ENCODE assay signal across 13 cellular contexts in the genomic region with DNA sequence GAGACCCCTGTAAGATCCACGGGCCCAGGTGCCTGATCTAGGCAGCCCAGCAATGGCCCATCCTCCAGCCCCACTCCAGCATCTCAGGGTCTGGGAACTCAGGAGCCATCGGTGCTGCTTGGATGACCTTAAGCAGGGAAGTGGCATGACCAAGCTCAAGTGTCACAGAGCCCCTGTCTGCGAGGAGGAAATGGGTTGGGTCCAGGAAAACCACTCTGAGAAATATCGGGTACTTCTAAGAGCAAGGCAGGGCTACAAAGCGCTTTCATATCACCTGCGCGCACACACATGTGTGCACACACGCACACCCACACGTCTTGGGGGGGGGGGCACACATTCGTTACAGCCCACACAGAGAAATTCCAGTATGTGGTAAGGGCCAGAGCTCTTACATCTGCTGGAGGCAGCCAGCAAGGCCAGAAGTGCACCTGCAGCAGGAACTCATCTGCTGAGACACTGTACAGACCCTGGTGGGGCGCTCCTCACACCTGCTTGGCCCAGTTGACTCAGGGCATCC. TPM values are rescaled to one million over a fixed set of nuclear protein-coding genes. Genes with fewer than 3 reads are reported as not detected.
DNase-seq lines count a peak whose midpoint lies in the region; ATAC-seq and TF ChIP-seq lines count a peak whose summit lies in the region.
"Had no signal": no experiment of that assay in that cellular context is flagged by ENCODE, and none has a peak within 500 bp of the region (broad histone marks: within the 10 kb centered on the region; RNA-seq: fewer than 3 reads in every experiment).

No MANE protein-coding gene starts in this region.

- CTCF ChIA-PET in activated CD8-positive, alpha-beta memory T cell treated with anti-CD3 and anti-CD28 coated beads, Interleukin-2, amount 10 ng/mL, durations not matched to agents 7 days and 5 days (lab: Charles Lee): interaction anchor here (0.7 to 2.7 kb wide), 11 partner anchors 10 to 116 kb away, joined by 3 to 8 read pairs (median 4); no protein-coding TSS in a partner anchor

- no peaks in the 10 kb centered on the region for H3K4me1 ChIP-seq in endodermal cell (ENCODE audit: control insufficient read depth, insufficient read depth, low read length)

- TF ChIP-seq CTCF in endodermal cell (conservative IDR thresholded peaks at IDR 0.05): no peak

- no peaks in the 10 kb centered on the region for H3K27me3 ChIP-seq in endodermal cell (ENCODE audit: control insufficient read depth, insufficient read depth, low read length, poor library complexity, severe bottlenecking)

- peaks cover 2% of the 10 kb centered on the region for H3K9me3 Mint-ChIP-seq in activated CD8-positive, alpha-beta memory T cell treated with anti-CD3 and anti-CD28 coated beads, Interleukin-2, amount 10 ng/mL, durations not matched to agents 7 days and 5 days (ENCODE audit: low read depth)
- peaks cover 1% of the 10 kb centered on the region for H3K9me3 Mint-ChIP-seq in endodermal cell
- H3K9me3 Mint-ChIP-seq: nephron had no signal

- ATAC-seq in activated CD8-positive, alpha-beta memory T cell treated with anti-CD3 and anti-CD28 coated beads, Interleukin-2, amount 10 ng/mL, durations not matched to agents 7 days and 5 days: peak; percentile 84
- no peak for ATAC-seq in HG03520 (IDR thresholded peaks at IDR 0.05; ENCODE audit: unreplicated experiment)
- ATAC-seq in SK-N-SH treated with all-trans-retinoic acid at 6 μM for 48 hours: no peak

- H3K4me3 ChIP-seq in endodermal cell (ENCODE audit: low read length): no peak overlapping the region

- H3K27ac ChIP-seq in KOPT-K1 (ENCODE audit: low read depth, low read length, poor library complexity, severe bottlenecking) (peak overlapping the region; percentile 94), endodermal cell (ENCODE audit: low read depth, low read length) (no peak overlapping the region)

- peaks cover 33% of the 10 kb centered on the region for H3K4me1 Mint-ChIP-seq in activated CD8-positive, alpha-beta memory T cell treated with anti-CD3 and anti-CD28 coated beads, Interleukin-2, amount 10 ng/mL, durations not matched to agents 7 days and 5 days
- no peaks in the 10 kb centered on the region for H3K4me1 Mint-ChIP-seq in endodermal cell

- peak overlapping the region; percentile 83 for H3K27ac Mint-ChIP-seq in activated CD8-positive, alpha-beta memory T cell treated with anti-CD3 and anti-CD28 coated beads, Interleukin-2, amount 10 ng/mL, durations not matched to agents 7 days and 5 days
- H3K27ac Mint-ChIP-seq in endodermal cell: no peak overlapping the region
- H3K27ac Mint-ChIP-seq: nephron had no signal

- H3K4me3 Mint-ChIP-seq in activated CD8-positive, alpha-beta memory T cell treated with anti-CD3 and anti-CD28 coated beads, Interleukin-2, amount 10 ng/mL, durations not matched to agents 7 days and 5 days: peak overlapping the region; percentile 33
- no peak overlapping the region for H3K4me3 Mint-ChIP-seq in endodermal cell
- H3K4me3 Mint-ChIP-seq: nephron had no signal

- H3K9me3 ChIP-seq in KOPT-K1 (ENCODE audit: insufficient read depth, low read length, poor library complexity, severe bottlenecking): no peaks in the 10 kb centered on the region
- no peaks in the 10 kb centered on the region for H3K9me3 ChIP-seq in endodermal cell (ENCODE audit: control insufficient read depth, low read length)

- H3K36me3 ChIP-seq in KOPT-K1 (ENCODE audit: insufficient read depth, low read length) (no peaks in the 10 kb centered on the region), endodermal cell (ENCODE audit: control insufficient read depth, insufficient read depth, low read length) (no peaks in the 10 kb centered on the region)

- H3K27me3 Mint-ChIP-seq in activated CD8-positive, alpha-beta memory T cell treated with anti-CD3 and anti-CD28 coated beads, Interleukin-2, amount 10 ng/mL, durations not matched to agents 7 days and 5 days: no peaks in the 10 kb centered on the region
- peaks cover 2% of the 10 kb centered on the region for H3K27me3 Mint-ChIP-seq in endodermal cell (ENCODE audit: insufficient read depth)

- WGBS in endodermal cell (ENCODE audit: insufficient coverage in 1 of 2, insufficient read length in 1 of 2), 2 experiments: 92 to 93% methylated on average over 9 to 11 of the region's 11 CpGs

- H3K36me3 Mint-ChIP-seq in activated CD8-positive, alpha-beta memory T cell treated with anti-CD3 and anti-CD28 coated beads, Interleukin-2, amount 10 ng/mL, durations not matched to agents 7 days and 5 days: peaks cover 2% of the 10 kb centered on the region
- H3K36me3 Mint-ChIP-seq in endodermal cell (ENCODE audit: low read depth): no peaks in the 10 kb centered on the region

- no peak overlapping the region for H3K9ac ChIP-seq in endodermal cell (ENCODE audit: extremely low read depth, low read length, poor library complexity, severe bottlenecking)

- DNase-seq in activated CD8-positive, alpha-beta memory T cell treated with anti-CD3 and anti-CD28 coated beads, Interleukin-2, amount 10 ng/mL, durations not matched to agents 7 days and 5 days: peak; percentile 62
- DNase-seq in endodermal cell (peak; percentile 20), AG08396 (ENCODE audit: low spot score) (no peak), inferior parietal cortex (ENCODE audit: extremely low spot score) (no peak)
- DNase-seq in stimulated activated CD8-positive, alpha-beta memory T cell treated with anti-CD3 and anti-CD28 coated beads, Interleukin-7, amount 100 ng/mL, for 4 hours (ENCODE audit: low read depth in 2 of 2): peak; percentile 29 to 59
- DNase-seq: DMS 273 treated with DMSO at 0.1 percent for 48 hours, NCI-H2227 treated with DMSO at 0.1 percent for 48 hours, T1000 had no signal

TF ChIP-seq in SK-N-SH treated with all-trans-retinoic acid at 6 μM for 48 hours, 23 proteins besides CTCF, POLR2A, EP300 and RAD21:
- TF ChIP-seq OSR1 (CRISPR knock-in tag; IDR thresholded peaks at IDR 0.05) (no peak), TOX (CRISPR knock-in tag; IDR thresholded peaks at IDR 0.05; ENCODE audit: borderline replicate concordance) (no peak), GLIS3 (CRISPR knock-in tag; IDR thresholded peaks at IDR 0.05) (no peak), ZNF8 (CRISPR knock-in tag; IDR thresholded peaks at IDR 0.05) (no peak), ZFP3 (CRISPR knock-in tag; IDR thresholded peaks at IDR 0.05) (no peak), ZFP30 (CRISPR knock-in tag; IDR thresholded peaks at IDR 0.05) (no peak), ZC3H10 (CRISPR knock-in tag; IDR thresholded peaks at IDR 0.05) (no peak), CSDC2 (CRISPR knock-in tag; IDR thresholded peaks at IDR 0.05) (no peak), ARNTL (CRISPR knock-in tag; IDR thresholded peaks at IDR 0.05; ENCODE audit: borderline replicate concordance, low read depth) (no peak), RARB (CRISPR knock-in tag; IDR thresholded peaks at IDR 0.05) (no peak), ESRRG (CRISPR knock-in tag; IDR thresholded peaks at IDR 0.05) (no peak), TCF4 (CRISPR knock-in tag; IDR thresholded peaks at IDR 0.05; ENCODE audit: borderline replicate concordance) (no peak), PPARA (CRISPR knock-in tag; IDR thresholded peaks at IDR 0.05; ENCODE audit: borderline replicate concordance) (no peak), ISL1 (CRISPR knock-in tag; IDR thresholded peaks at IDR 0.05) (no peak)
- TF ChIP-seq, protein P1, sequence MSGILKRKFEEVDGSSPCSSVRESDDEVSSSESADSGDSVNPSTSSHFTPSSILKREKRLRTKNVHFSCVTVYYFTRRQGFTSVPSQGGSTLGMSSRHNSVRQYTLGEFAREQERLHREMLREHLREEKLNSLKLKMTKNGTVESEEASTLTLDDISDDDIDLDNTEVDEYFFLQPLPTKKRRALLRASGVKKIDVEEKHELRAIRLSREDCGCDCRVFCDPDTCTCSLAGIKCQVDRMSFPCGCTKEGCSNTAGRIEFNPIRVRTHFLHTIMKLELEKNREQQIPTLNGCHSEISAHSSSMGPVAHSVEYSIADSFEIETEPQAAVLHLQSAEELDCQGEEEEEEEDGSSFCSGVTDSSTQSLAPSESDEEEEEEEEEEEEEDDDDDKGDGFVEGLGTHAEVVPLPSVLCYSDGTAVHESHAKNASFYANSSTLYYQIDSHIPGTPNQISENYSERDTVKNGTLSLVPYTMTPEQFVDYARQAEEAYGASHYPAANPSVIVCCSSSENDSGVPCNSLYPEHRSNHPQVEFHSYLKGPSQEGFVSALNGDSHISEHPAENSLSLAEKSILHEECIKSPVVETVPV (CRISPR knock-in tag; IDR thresholded peaks at IDR 0.05): no peak
- TF ChIP-seq, protein P2, sequence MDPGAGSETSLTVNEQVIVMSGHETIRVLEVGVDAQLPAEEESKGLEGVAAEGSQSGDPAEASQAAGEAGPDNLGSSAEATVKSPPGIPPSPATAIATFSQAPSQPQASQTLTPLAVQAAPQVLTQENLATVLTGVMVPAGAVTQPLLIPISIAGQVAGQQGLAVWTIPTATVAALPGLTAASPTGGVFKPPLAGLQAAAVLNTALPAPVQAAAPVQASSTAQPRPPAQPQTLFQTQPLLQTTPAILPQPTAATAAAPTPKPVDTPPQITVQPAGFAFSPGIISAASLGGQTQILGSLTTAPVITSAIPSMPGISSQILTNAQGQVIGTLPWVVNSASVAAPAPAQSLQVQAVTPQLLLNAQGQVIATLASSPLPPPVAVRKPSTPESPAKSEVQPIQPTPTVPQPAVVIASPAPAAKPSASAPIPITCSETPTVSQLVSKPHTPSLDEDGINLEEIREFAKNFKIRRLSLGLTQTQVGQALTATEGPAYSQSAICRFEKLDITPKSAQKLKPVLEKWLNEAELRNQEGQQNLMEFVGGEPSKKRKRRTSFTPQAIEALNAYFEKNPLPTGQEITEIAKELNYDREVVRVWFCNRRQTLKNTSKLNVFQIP (CRISPR knock-in tag; IDR thresholded peaks at IDR 0.05; ENCODE audit: borderline replicate concordance, low read depth): no peak

RNA-seq across cellular contexts. Expression of gene SPOCD1, which starts 32.6 kb away (rescaled TPM):
- not detected for total RNA-seq in activated CD8-positive, alpha-beta memory T cell treated with anti-CD3 and anti-CD28 coated beads, Interleukin-2, amount 10 ng/mL, durations not matched to agents 7 days and 5 days
- 1 to 10 TPM; 2.0 to 3.1 TPM for total RNA-seq in endodermal cell
- 1.00 TPM for polyA plus RNA-seq in endodermal cell (2013, experiment 1 of 2)
- 1.4 TPM for polyA plus RNA-seq in endodermal cell (2013, experiment 2 of 2)
- total RNA-seq: cerebellum had no signal

Comparison
In these comparisons a context has a peak if more than half of its experiments do, and no peak if none do; other contexts are left out.
1. DNase-seq: peak in activated CD8-positive, alpha-beta memory T cell treated with anti-CD3 and anti-CD28 coated beads, Interleukin-2, amount 10 ng/mL, durations not matched to agents 7 days and 5 days (single experiment), endodermal cell (single experiment) and stimulated activated CD8-positive, alpha-beta memory T cell treated with anti-CD3 and anti-CD28 coated beads, Interleukin-7, amount 100 ng/mL, for 4 hours (2 of 2); none in AG08396 (single experiment) and inferior parietal cortex (single experiment).